Comparison of ENCODE assay signal across 12 cellular contexts in genomic region chr7:157150825-157151412, GRCh38. TPM values are rescaled to one million over a fixed set of nuclear protein-coding genes. Genes with fewer than 3 reads are reported as not detected.
DNase-seq lines count a peak whose midpoint lies in the region; TF ChIP-seq lines count a peak whose summit lies in the region.
"Had no signal": no experiment of that assay in that cellular context is flagged by ENCODE, and none has a peak within 500 bp of the region (broad histone marks: within the 10 kb centered on the region; RNA-seq: fewer than 3 reads in every experiment).

No MANE protein-coding gene starts in this region.

- no peak for TF ChIP-seq RAD21 in SK-N-SH (IDR thresholded peaks at IDR 0.05; ENCODE audit: low read length)

- H3K9me2 ChIP-seq in SK-N-SH, result no peaks in the 10 kb centered on the region

- H3K9ac ChIP-seq in SK-N-SH, result no peak overlapping the region

- H3K4me1 Mint-ChIP-seq in progenitor cell of endocrine pancreas (ENCODE audit: low read depth), result peaks cover 37% of the 10 kb centered on the region

- peaks cover 100% of the 10 kb centered on the region for H4K20me1 ChIP-seq in SK-N-SH (ENCODE audit: insufficient read depth)

- no peak for TF ChIP-seq EP300 in SK-N-SH (IDR thresholded peaks at IDR 0.05; ENCODE audit: borderline replicate concordance in 1 of 2, low read depth in 1 of 2, low read length in 1 of 2)

- 86% methylated on average over 17 of the region's 17 CpGs for WGBS in SK-N-SH (ENCODE audit: low lambda C conversion rate)

- H3K4me1 ChIP-seq in SK-N-SH (ENCODE audit: control insufficient read depth in 1 of 2, insufficient read depth in 2 of 2, low read depth in 1 of 2, low read length in 1 of 2), result peaks cover 0 to 28% of the 10 kb centered on the region in 2 experiments; a peak in 2 of 4 replicates
- H3K4me1 ChIP-seq in cardiac muscle cell (ENCODE audit: low read depth), result peaks cover 17% of the 10 kb centered on the region

- H3K36me3 ChIP-seq in SK-N-SH (replicated peaks in 1 of 2; ENCODE audit: control insufficient read depth in 1 of 2, insufficient read depth in 2 of 2, low read length in 1 of 2), result peaks cover 0 to 7% of the 10 kb centered on the region in 2 experiments
- H3K36me3 ChIP-seq in cardiac muscle cell, result no peaks in the 10 kb centered on the region

- H3K27ac ChIP-seq in SK-N-SH (ENCODE audit: low read depth in 2 of 2, low read length in 1 of 2), result peak overlapping the region in 1 of 2 experiments; percentile 6; a peak in 1 of 4 replicates
- H3K27ac ChIP-seq in cardiac muscle cell, result peak overlapping the region; percentile 35
- H3K27ac ChIP-seq: SK-N-MC, skin epidermis had no signal

- no peak overlapping the region for H3K4me2 ChIP-seq in SK-N-SH

- CTCF ChIA-PET in SK-N-SH (lab: Yijun Ruan, JAX), result interaction anchor here (0.5 to 2.1 kb wide), 6 partner anchors 8 to 237 kb away, joined by 3 to 6 read pairs (median 4); no protein-coding TSS in a partner anchor

- peaks cover 11% of the 10 kb centered on the region for H3K36me3 Mint-ChIP-seq in progenitor cell of endocrine pancreas (ENCODE audit: insufficient read depth)

- no peak overlapping the region for H2AFZ ChIP-seq in SK-N-SH (ENCODE audit: low read depth)

- H3K79me2 ChIP-seq in SK-N-SH (ENCODE audit: insufficient read depth), result peaks cover 100% of the 10 kb centered on the region

- no peaks in the 10 kb centered on the region for H3K9me3 ChIP-seq in SK-N-SH
- no peaks in the 10 kb centered on the region for H3K9me3 ChIP-seq in cardiac muscle cell (ENCODE audit: low read depth)

- POLR2A ChIA-PET in SK-N-SH (lab: Yijun Ruan, JAX), result interaction anchor here (1.0 to 1.5 kb wide), 2 partner anchors 9 to 12 kb away, joined by 3 to 6 read pairs; partner anchors contain the start of gene UBE3C

- H3K9me3 Mint-ChIP-seq in progenitor cell of endocrine pancreas (ENCODE audit: low read depth), result no peaks in the 10 kb centered on the region
- H3K9me3 Mint-ChIP-seq: central memory CD8-positive, alpha-beta T cell; stimulated activated memory B cell treated with anti-CD40 and anti-IgM and Interleukin-4, amounts not matched to agents 10 μg/mL and 1 μg/mL and 100 μg/mL, for 72 hours had no signal

- TF ChIP-seq CTCF in SK-N-SH (IDR thresholded peaks at IDR 0.05) (no peak), cardiac muscle cell (IDR thresholded peaks at IDR 0.05; ENCODE audit: low read depth, low read length) (no peak), progenitor cell of endocrine pancreas (IDR thresholded peaks at IDR 0.05; ENCODE audit: unreplicated experiment) (no peak)

- H3K4me3 ChIP-seq in SK-N-SH (ENCODE audit: low read depth in 2 of 2, low read length in 1 of 2) (no peak overlapping the region), cardiac muscle cell (no peak overlapping the region)
- H3K4me3 ChIP-seq: SK-N-MC, skin epidermis had no signal

- DNase-seq in GM04504 (ENCODE audit: low read depth) (peak; percentile 38), SK-N-SH (peak; percentile 76), cardiac muscle cell (ENCODE audit: low read depth in 1 of 2, low spot score in 1 of 2) (peak; percentile 56 to 74), progenitor cell of endocrine pancreas (ENCODE audit: low spot score, unreplicated experiment) (peak; percentile 45), putamen (ENCODE audit: low spot score) (no peak), SW 1271 (lab: John Stamatoyannopoulos, UW) (no peak), NCI-H1092 treated with DMSO at 0.1 percent for 48 hours (lab: John Stamatoyannopoulos, UW) (no peak)
- DNase-seq in activated CD4-positive, alpha-beta T cell treated with anti-CD3 and anti-CD28 coated beads, Interleukin-2, amount 50 U/mL, for 48 hours, result no peak

- peak overlapping the region; percentile 75 for H3K4me3 Mint-ChIP-seq in progenitor cell of endocrine pancreas (ENCODE audit: low read depth)
- H3K4me3 Mint-ChIP-seq: central memory CD8-positive, alpha-beta T cell; stimulated activated memory B cell treated with anti-CD40 and anti-IgM and Interleukin-4, amounts not matched to agents 10 μg/mL and 1 μg/mL and 100 μg/mL, for 72 hours had no signal

- no peaks in the 10 kb centered on the region for H3K27me3 Mint-ChIP-seq in progenitor cell of endocrine pancreas
- H3K27me3 Mint-ChIP-seq: central memory CD8-positive, alpha-beta T cell; stimulated activated memory B cell treated with anti-CD40 and anti-IgM and Interleukin-4, amounts not matched to agents 10 μg/mL and 1 μg/mL and 100 μg/mL, for 72 hours had no signal

- H3K27me3 ChIP-seq in SK-N-SH (ENCODE audit: insufficient read depth) (no peaks in the 10 kb centered on the region), cardiac muscle cell (no peaks in the 10 kb centered on the region)

- H3F3A ChIP-seq in SK-N-SH (replicated peaks; ENCODE audit: insufficient read depth), result no peaks in the 10 kb centered on the region

- peak overlapping the region; percentile 94 for H3K27ac Mint-ChIP-seq in progenitor cell of endocrine pancreas
- H3K27ac Mint-ChIP-seq: stimulated activated memory B cell treated with anti-CD40 and anti-IgM and Interleukin-4, amounts not matched to agents 10 μg/mL and 1 μg/mL and 100 μg/mL, for 72 hours had no signal

TF ChIP-seq in SK-N-SH, 30 proteins besides CTCF, POLR2A, EP300 and RAD21:
- TF ChIP-seq MAX (IDR thresholded peaks at IDR 0.05; ENCODE audit: low read depth) (no peak), FOSL2 (IDR thresholded peaks at IDR 0.05; ENCODE audit: borderline replicate concordance, low read depth) (no peak), ZBTB33 (IDR thresholded peaks at IDR 0.05; ENCODE audit: borderline replicate concordance, low read depth) (no peak), EZH2phosphoT487 (IDR thresholded peaks at IDR 0.05; ENCODE audit: borderline replicate concordance, low read depth) (no peak), MEF2A (IDR thresholded peaks at IDR 0.05; ENCODE audit: borderline replicate concordance, low read depth) (no peak), GABPA (IDR thresholded peaks at IDR 0.05; ENCODE audit: low read depth) (no peak), NRF1 (IDR thresholded peaks at IDR 0.05; ENCODE audit: low read depth, low read length) (no peak), CHD2 (IDR thresholded peaks at IDR 0.05; ENCODE audit: low read length, partially characterized antibody) (no peak), POLR2AphosphoS5 (IDR thresholded peaks at IDR 0.05; ENCODE audit: low read depth, low read length) (no peak)
- TF ChIP-seq, protein P1, sequence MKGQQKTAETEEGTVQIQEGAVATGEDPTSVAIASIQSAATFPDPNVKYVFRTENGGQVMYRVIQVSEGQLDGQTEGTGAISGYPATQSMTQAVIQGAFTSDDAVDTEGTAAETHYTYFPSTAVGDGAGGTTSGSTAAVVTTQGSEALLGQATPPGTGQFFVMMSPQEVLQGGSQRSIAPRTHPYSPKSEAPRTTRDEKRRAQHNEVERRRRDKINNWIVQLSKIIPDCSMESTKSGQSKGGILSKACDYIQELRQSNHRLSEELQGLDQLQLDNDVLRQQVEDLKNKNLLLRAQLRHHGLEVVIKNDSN (IDR thresholded peaks at IDR 0.05; ENCODE audit: borderline replicate concordance, low read depth), result no peak

RNA-seq across cellular contexts. Expression of gene UBE3C, which starts 12.2 kb away (rescaled TPM):
- polyA plus RNA-seq in SK-N-SH (2012; rRNA removed) (48.4 and 63.2 TPM in 2 replicates), cardiac muscle cell (24.4 and 25.8 TPM in 2 replicates)
- 55.9 and 60.7 TPM in 2 replicates for polyA plus RNA-seq in SK-N-SH (2012; cell fraction: cytosol; rRNA removed)
- 37.5 and 62.9 TPM in 2 replicates for polyA plus RNA-seq in SK-N-SH (2012; cell fraction: nucleus; rRNA removed)
- total RNA-seq in cardiac muscle cell (33.1 and 34.0 TPM in 2 replicates), progenitor cell of endocrine pancreas (60.9 and 62.5 TPM in 2 replicates)

Comparison
In these comparisons a context has a peak if more than half of its experiments do, and no peak if none do; other contexts are left out.
1. DNase-seq: peak in GM04504 (single experiment), SK-N-SH (single experiment), cardiac muscle cell (2 of 2) and progenitor cell of endocrine pancreas (single experiment); none in putamen (single experiment), activated CD4-positive, alpha-beta T cell treated with anti-CD3 and anti-CD28 coated beads, Interleukin-2, amount 50 U/mL, for 48 hours (0 of 2), SW 1271 (0 of 2) and NCI-H1092 treated with DMSO at 0.1 percent for 48 hours (single experiment).